ENCODE assay signal across 28 cellular contexts in the genomic region with DNA sequence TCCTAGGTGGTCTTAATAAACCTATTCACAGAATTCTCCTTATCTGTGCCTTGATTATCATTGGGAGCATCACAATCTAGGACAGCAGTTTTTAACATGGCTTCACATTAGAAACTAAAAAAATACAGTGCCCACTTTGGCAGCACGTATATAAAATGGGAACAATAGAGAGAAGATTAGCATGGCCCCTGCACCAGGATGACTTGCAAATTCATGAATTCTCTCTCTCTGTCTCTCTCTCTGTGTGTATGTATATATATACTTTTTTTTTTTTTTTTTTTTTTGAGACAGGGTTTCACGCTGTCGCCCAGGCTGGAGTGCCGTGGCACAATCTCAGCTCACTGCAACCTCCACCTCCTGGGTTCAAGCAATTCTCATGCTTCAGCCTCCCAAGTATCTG.
"Had no signal": no experiment of that assay in that cellular context is flagged by ENCODE, and none has a peak within 500 bp of the region (broad histone marks: within the 10 kb centered on the region; RNA-seq: fewer than 3 reads in every experiment).

No MANE protein-coding gene starts in this region.

- H3K36me3 Mint-ChIP-seq: neural progenitor cell had no signal

- H2AFZ ChIP-seq: neural progenitor cell, parathyroid adenoma had no signal

- H3K4me3 ChIP-seq: neural progenitor cell, ovary, psoas muscle, stomach, thoracic aorta, thyroid gland, tibial nerve, upper lobe of left lung, uterus had no signal

- H3K4me1 ChIP-seq: neural progenitor cell, parathyroid adenoma, psoas muscle, stomach, tibial nerve, upper lobe of left lung, uterus had no signal

- H3K27ac ChIP-seq: neural progenitor cell, ovary, parathyroid adenoma, psoas muscle, stomach, thoracic aorta, tibial nerve, upper lobe of left lung, uterus had no signal

- FAIRE-seq: small intestine had no signal

- H3K36me3 ChIP-seq: neural progenitor cell, ovary, uterus had no signal

- H3K9ac ChIP-seq: neural progenitor cell, parathyroid adenoma had no signal

- H3K4me3 Mint-ChIP-seq: naive thymus-derived CD4-positive, alpha-beta T cell; natural killer cell; nephron; neural progenitor cell; stimulated activated effector memory CD8-positive, alpha-beta T cell treated with anti-CD3 and anti-CD28 coated beads, Interleukin-12 subunit alpha, Interleukin-12 subunit beta, amount 100 ng/mL, for 72 hours; stimulated activated naive B cell treated with anti-CD40 and anti-IgM and Interleukin-4, amounts not matched to agents 10 μg/mL and 1 μg/mL and 100 μg/mL, for 72 hours; stimulated activated naive CD8-positive, alpha-beta T cell treated with anti-CD3 and anti-CD28 coated beads, Interleukin-15, Interleukin-2, amounts not matched to agents 100 ng/mL and 50 ng/mL, for 24 hours had no signal

- H3K9me3 ChIP-seq: ovary, psoas muscle, stomach, thoracic aorta, thyroid gland, tibial nerve, upper lobe of left lung, uterus had no signal

- H3K4me1 Mint-ChIP-seq: naive thymus-derived CD4-positive, alpha-beta T cell; natural killer cell; nephron; neural progenitor cell; stimulated activated effector memory CD8-positive, alpha-beta T cell treated with anti-CD3 and anti-CD28 coated beads, Interleukin-12 subunit alpha, Interleukin-12 subunit beta, amount 100 ng/mL, for 72 hours; stimulated activated naive B cell treated with anti-CD40 and anti-IgM and Interleukin-4, amounts not matched to agents 10 μg/mL and 1 μg/mL and 100 μg/mL, for 72 hours had no signal

- H3K4me2 ChIP-seq: neural progenitor cell had no signal

- DNase-seq: naive thymus-derived CD4-positive, alpha-beta T cell; natural killer cell; occipital lobe; ovary; posterior cingulate gyrus; psoas muscle; right cardiac atrium; small intestine; stimulated activated CD4-positive, alpha-beta T cell treated with anti-CD3 and anti-CD28 coated beads, Interleukin-15, amount 100 ng/mL, for 24 hours; stimulated activated CD4-positive, alpha-beta T cell treated with anti-CD3 and anti-CD28 coated beads, Interleukin-2, amount 100 ng/mL, for 24 hours; stimulated activated CD4-positive, alpha-beta T cell treated with anti-CD3 and anti-CD28 coated beads, Interleukin-2, amount 100 ng/mL, for 48 hours; stimulated activated CD4-positive, alpha-beta T cell treated with anti-CD3 and anti-CD28 coated beads, Interleukin-4, amount 100 ng/mL, for 24 hours; stimulated activated naive B cell treated with anti-CD40 and anti-IgM and Interleukin-4, amounts not matched to agents 10 μg/mL and 1 μg/mL and 100 μg/mL, for 72 hours; stimulated activated naive CD4-positive, alpha-beta T cell treated with Interleukin-2 at 50 U/mL for 16 hours; stomach; thyroid gland; trophoblast cell; upper lobe of left lung; uterus had no signal

- H3K27me3 Mint-ChIP-seq: naive thymus-derived CD4-positive, alpha-beta T cell; progenitor cell of endocrine pancreas; stimulated activated naive B cell treated with anti-CD40 and anti-IgM and Interleukin-4, amounts not matched to agents 10 μg/mL and 1 μg/mL and 100 μg/mL, for 72 hours; stimulated activated naive CD8-positive, alpha-beta T cell treated with anti-CD3 and anti-CD28 coated beads, Interleukin-15, Interleukin-2, amounts not matched to agents 100 ng/mL and 50 ng/mL, for 24 hours had no signal

- H3K27me3 ChIP-seq: neural progenitor cell, ovary, stomach, thyroid gland, tibial nerve, upper lobe of left lung, uterus had no signal

- H3K9me3 Mint-ChIP-seq: naive thymus-derived CD4-positive, alpha-beta T cell; natural killer cell; nephron; neural progenitor cell; stimulated activated effector memory CD8-positive, alpha-beta T cell treated with anti-CD3 and anti-CD28 coated beads, Interleukin-12 subunit alpha, Interleukin-12 subunit beta, amount 100 ng/mL, for 72 hours; stimulated activated naive B cell treated with anti-CD40 and anti-IgM and Interleukin-4, amounts not matched to agents 10 μg/mL and 1 μg/mL and 100 μg/mL, for 72 hours; stimulated activated naive CD8-positive, alpha-beta T cell treated with anti-CD3 and anti-CD28 coated beads, Interleukin-15, Interleukin-2, amounts not matched to agents 100 ng/mL and 50 ng/mL, for 24 hours had no signal

- H3K79me2 ChIP-seq: parathyroid adenoma had no signal

- ATAC-seq: naive thymus-derived CD4-positive, alpha-beta T cell; natural killer cell; psoas muscle; right cardiac atrium; sciatic nerve; stimulated activated effector memory CD8-positive, alpha-beta T cell treated with anti-CD3 and anti-CD28 coated beads, Interleukin-12 subunit alpha, Interleukin-12 subunit beta, amount 100 ng/mL, for 72 hours; stimulated activated naive B cell treated with anti-CD40 and anti-IgM and Interleukin-4, amounts not matched to agents 10 μg/mL and 1 μg/mL and 100 μg/mL, for 72 hours had no signal

- H3K27ac Mint-ChIP-seq: naive thymus-derived CD4-positive, alpha-beta T cell; natural killer cell; nephron; neural progenitor cell; progenitor cell of endocrine pancreas; stimulated activated effector memory CD8-positive, alpha-beta T cell treated with anti-CD3 and anti-CD28 coated beads, Interleukin-12 subunit alpha, Interleukin-12 subunit beta, amount 100 ng/mL, for 72 hours; stimulated activated naive B cell treated with anti-CD40 and anti-IgM and Interleukin-4, amounts not matched to agents 10 μg/mL and 1 μg/mL and 100 μg/mL, for 72 hours; stimulated activated naive CD8-positive, alpha-beta T cell treated with anti-CD3 and anti-CD28 coated beads, Interleukin-15, Interleukin-2, amounts not matched to agents 100 ng/mL and 50 ng/mL, for 24 hours had no signal
